ENCODE assay signal across 1 cellular context in the genomic region with DNA sequence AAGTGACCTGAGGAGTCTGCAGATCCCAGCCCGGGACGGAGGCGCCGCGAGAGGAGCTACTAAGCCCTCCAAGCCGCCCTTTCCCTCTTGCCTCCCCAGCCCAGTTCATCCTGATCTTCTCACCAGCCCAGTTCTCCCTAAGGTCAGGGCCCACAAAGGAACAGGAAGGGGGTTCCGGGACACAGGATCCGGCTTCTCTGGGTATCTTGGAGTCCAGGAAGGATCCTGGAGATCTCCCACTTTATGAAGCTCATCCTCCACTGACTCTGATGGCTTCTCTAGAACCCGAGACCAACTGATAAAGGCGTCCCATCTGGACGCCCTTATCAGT.
TF ChIP-seq lines count a peak whose summit lies in the region.

No MANE protein-coding gene starts in this region.

TF ChIP-seq in H1, 55 proteins besides CTCF, POLR2A, EP300 and RAD21:
- TF ChIP-seq FOSL1 (IDR thresholded peaks at IDR 0.05; ENCODE audit: insufficient read depth, low read depth, low read length) (no peak), CHD2 (IDR thresholded peaks at IDR 0.05; ENCODE audit: low read length) (no peak), HDAC6 (IDR thresholded peaks at IDR 0.05; ENCODE audit: low read depth, low read length) (no peak)
